In genomic region chr2:10001551-10001950, GRCh38 we compare ENCODE assay signal across 27 cellular contexts.
"Had no signal": no experiment of that assay in that cellular context is flagged by ENCODE, and none has a peak within 500 bp of the region (broad histone marks: within the 10 kb centered on the region; RNA-seq: fewer than 3 reads in every experiment).

No MANE protein-coding gene starts in this region.

- H3K36me3 Mint-ChIP-seq: immature natural killer cell; naive B cell; stimulated activated naive B cell treated with anti-CD40 and anti-IgM and Interleukin-4, amounts not matched to agents 10 μg/mL and 1 μg/mL and 100 μg/mL, for 72 hours had no signal

- H3K4me1 Mint-ChIP-seq: mesothelial cell of epicardium; naive B cell; stimulated activated naive B cell treated with anti-CD40 and anti-IgM and Interleukin-4, amounts not matched to agents 10 μg/mL and 1 μg/mL and 100 μg/mL, for 72 hours had no signal

- H3K4me3 Mint-ChIP-seq: immature natural killer cell; mesothelial cell of epicardium; naive B cell; nephron progenitor cell; stimulated activated naive B cell treated with anti-CD40 and anti-IgM and Interleukin-4, amounts not matched to agents 10 μg/mL and 1 μg/mL and 100 μg/mL, for 72 hours; T-helper 2 cell treated with Interferon-gamma antibody and Interleukin-4, amounts not matched to agents 5 μg/mL and 100 μg/mL, for 36 hours had no signal

- H3K27me3 ChIP-seq: brain microvascular endothelial cell, dorsolateral prefrontal cortex, heart left ventricle, pancreas, right atrium auricular region, stomach, thyroid gland had no signal

- H3K9me3 Mint-ChIP-seq: immature natural killer cell; mesothelial cell of epicardium; nephron progenitor cell; stimulated activated naive B cell treated with anti-CD40 and anti-IgM and Interleukin-4, amounts not matched to agents 10 μg/mL and 1 μg/mL and 100 μg/mL, for 72 hours; T-helper 2 cell treated with Interferon-gamma antibody and Interleukin-4, amounts not matched to agents 5 μg/mL and 100 μg/mL, for 36 hours had no signal

- H3K27ac ChIP-seq: brain microvascular endothelial cell, coronary artery, dorsolateral prefrontal cortex, neutrophil, pancreas, right atrium auricular region, stomach, thyroid gland had no signal

- DNase-seq: activated CD4-positive, alpha-beta T cell treated with anti-CD3 and anti-CD28 coated beads for 4 hours; activated CD4-positive, alpha-beta T cell treated with anti-CD3 and anti-CD28 coated beads, Interleukin-2, amount 50 U/mL, for 4 hours; activated CD8-positive, alpha-beta memory T cell treated with anti-CD3 and anti-CD28 coated beads, Interleukin-2, amount 50 U/mL, for 4 hours; activated gamma-delta T cell treated with Interleukin-2 at 50 U/mL for 16 hours; activated naive CD4-positive, alpha-beta T cell treated with anti-CD3 and anti-CD28 coated beads, Interleukin-2, amount 50 U/mL, for 16 hours; activated T-cell treated with anti-CD3 and anti-CD28 coated beads, Interleukin-2, amount 50 U/mL, for 1 hour; amniotic stem cell; brain microvascular endothelial cell; effector memory CD4-positive, alpha-beta T cell; foreskin fibroblast; heart left ventricle; hypothalamus; immature natural killer cell; naive B cell; nephron progenitor cell; stimulated activated CD4-positive, alpha-beta T cell treated with anti-CD3 and anti-CD28 coated beads, Interleukin-15, amount 100 ng/mL, for 24 hours; stimulated activated CD4-positive, alpha-beta T cell treated with anti-CD3 and anti-CD28 coated beads, Interleukin-2, amount 100 ng/mL, for 24 hours; stimulated activated naive B cell treated with anti-CD40 and anti-IgM and Interleukin-4, amounts not matched to agents 10 μg/mL and 1 μg/mL and 100 μg/mL, for 72 hours; stomach; thyroid gland had no signal

- H3K27ac Mint-ChIP-seq: immature natural killer cell; mesothelial cell of epicardium; naive B cell; nephron progenitor cell; stimulated activated naive B cell treated with anti-CD40 and anti-IgM and Interleukin-4, amounts not matched to agents 10 μg/mL and 1 μg/mL and 100 μg/mL, for 72 hours; T-helper 2 cell treated with Interferon-gamma antibody and Interleukin-4, amounts not matched to agents 5 μg/mL and 100 μg/mL, for 36 hours had no signal

- H3K36me3 ChIP-seq: brain microvascular endothelial cell, heart left ventricle, neutrophil, pancreas, right atrium auricular region, thyroid gland had no signal

- H3K9me3 ChIP-seq: heart left ventricle, neutrophil, pancreas, right atrium auricular region, stomach, thyroid gland had no signal

- ATAC-seq: heart left ventricle; pancreas; stimulated activated naive B cell treated with anti-CD40 and anti-IgM and Interleukin-4, amounts not matched to agents 10 μg/mL and 1 μg/mL and 100 μg/mL, for 72 hours had no signal

- H3K4me3 ChIP-seq: coronary artery, dorsolateral prefrontal cortex, heart left ventricle, pancreas, right atrium auricular region, stomach, thyroid gland had no signal
